29 cellular contexts compared by ENCODE assay signal in genomic region chr13:105341758-105342157, GRCh38.
"Had no signal": no experiment of that assay in that cellular context is flagged by ENCODE, and none has a peak within 500 bp of the region (broad histone marks: within the 10 kb centered on the region; RNA-seq: fewer than 3 reads in every experiment).

No MANE protein-coding gene starts in this region.

- H3K27me3 ChIP-seq: body of pancreas, breast epithelium, cardiac muscle cell, colonic mucosa had no signal

- H3K27ac ChIP-seq: body of pancreas, breast epithelium, cardiac muscle cell, colonic mucosa, epithelial cell of prostate, WERI-Rb-1 had no signal

- DNase-seq: activated B cell treated with CpG ODN at 0.5 μM for 24 hours; activated CD4-positive, alpha-beta T cell treated with anti-CD3 and anti-CD28 coated beads for 48 hours; activated CD4-positive, alpha-beta T cell treated with anti-CD3 and anti-CD28 coated beads, Interleukin-2, amount 50 U/mL, for 1 hour; activated CD4-positive, alpha-beta T cell treated with anti-CD3 and anti-CD28 coated beads, Interleukin-2, amount 50 U/mL, for 48 hours; activated CD8-positive, alpha-beta memory T cell treated with anti-CD3 and anti-CD28 coated beads for 24 hours; activated CD8-positive, alpha-beta T cell treated with anti-CD3 and anti-CD28 coated beads for 36 hours; activated effector memory CD4-positive, alpha-beta T cell treated with Interleukin-2 at 50 U/mL for 16 hours; activated gamma-delta T cell treated with Interleukin-2 at 50 U/mL for 16 hours; activated naive CD4-positive, alpha-beta T cell treated with anti-CD3 and anti-CD28 coated beads, Interleukin-2, amount 50 U/mL, for 16 hours; activated naive CD4-positive, alpha-beta T cell treated with Interleukin-2 at 50 U/mL for 16 hours; activated T-cell treated with anti-CD3 and anti-CD28 coated beads, Interleukin-2, amount 50 U/mL, for 4 hours; amniotic stem cell; aorta; body of pancreas; central memory CD4-positive, alpha-beta T cell; cerebellar nuclear complex; colonic mucosa; effector CD8-positive, alpha-beta T cell; foreskin fibroblast; head of caudate nucleus; hippocampal formation; T1000; WERI-Rb-1 had no signal

- H3K4me1 ChIP-seq: body of pancreas, breast epithelium, colonic mucosa had no signal

- ATAC-seq: activated CD4-positive, CD25-positive, alpha-beta regulatory T cell treated with anti-CD3 and anti-CD28 coated beads, Interleukin-2, amount 50 U/mL, for 24 hours; activated CD8-positive, alpha-beta T cell treated with anti-CD3 and anti-CD28 coated beads for 36 hours; activated T-cell treated with anti-CD3 and anti-CD28 coated beads, Interleukin-2, amount 50 U/mL, for 4 hours; activated T-helper 17 cell treated with anti-CD3 and anti-CD28 coated beads, Interleukin-2, amount 50 U/mL, for 72 hours; body of pancreas; esophagus mucosa had no signal

- H3K36me3 ChIP-seq: breast epithelium, cardiac muscle cell, colonic mucosa, WERI-Rb-1 had no signal

- H3K9me3 ChIP-seq: body of pancreas, breast epithelium, colonic mucosa had no signal

- H3K4me3 ChIP-seq: body of pancreas, breast epithelium, cardiac muscle cell, colonic mucosa had no signal
